8 cellular contexts compared by ENCODE assay signal in genomic region chr2:149160701-149161217, GRCh38.
A peak's percentile ranks its signal among the peaks of the same experiment; 100 is the strongest.
DNase-seq lines count a peak whose midpoint lies in the region; ATAC-seq and TF ChIP-seq lines count a peak whose summit lies in the region.

No MANE protein-coding gene starts in this region.

- TF ChIP-seq CTCF in Caco-2 (IDR thresholded peaks at IDR 0.05; ENCODE audit: insufficient read depth in 1 of 2, low read depth in 1 of 2, low read length in 1 of 2, severe bottlenecking in 1 of 2, unreplicated experiment in 1 of 2) (no peak), WTC11 (IDR thresholded peaks at IDR 0.05) (no peak), lower leg skin (IDR thresholded peaks at IDR 0.05) (no peak)

- CTCF ChIA-PET in Caco-2 (lab: Charles Lee) (no interaction called here), WTC11 (lab: Charles Lee) (no interaction called here)

- no peaks in the 10 kb centered on the region for H3K27me3 ChIP-seq in Caco-2 (replicated peaks; ENCODE audit: control insufficient read depth, insufficient read depth, low read length)

- DNase-seq in Caco-2 = peak; percentile 47 to 56
- DNase-seq in activated CD8-positive, alpha-beta memory T cell treated with anti-CD3 and anti-CD28 coated beads for 24 hours = peak; percentile 71
- peak; percentile 22 for DNase-seq in stimulated activated CD4-positive, alpha-beta T cell treated with anti-CD3 and anti-CD28 coated beads, Interleukin-4, amount 100 ng/mL, for 24 hours
- no peak for DNase-seq in NCI-H1436 treated with DMSO at 0.1 percent for 48 hours (lab: John Stamatoyannopoulos, UW)
- DNase-seq in WTC11 (ENCODE audit: low spot score) = no peak
- no peak for DNase-seq in lower leg skin (ENCODE audit: low spot score in 2 of 2)

- ATAC-seq in GM19463 (IDR thresholded peaks at IDR 0.05; ENCODE audit: unreplicated experiment) = peak; percentile 98
- ATAC-seq in HG03460 (IDR thresholded peaks at IDR 0.05; ENCODE audit: unreplicated experiment) = peak; percentile 96
- ATAC-seq in WTC11 = no peak

- BruUV-seq in Caco-2 (replicated peaks; lab: Mats Ljungman, UMichigan) = TSS peak; percentile 41

- peaks cover 1% of the 10 kb centered on the region; the same call in 1 of the 2 replicates for H3K36me3 ChIP-seq in Caco-2 (ENCODE audit: control insufficient read depth, insufficient read depth, low read length)

- peaks cover 34% of the 10 kb centered on the region for H3K4me1 ChIP-seq in Caco-2

- peaks cover 6% of the 10 kb centered on the region; the same call in 1 of the 2 replicates for H3K9me3 ChIP-seq in Caco-2

- peaks cover 25% of the 10 kb centered on the region for H3K4me1 Mint-ChIP-seq in Caco-2 (ENCODE audit: low read depth, unreplicated experiment)
- H3K4me1 Mint-ChIP-seq in WTC11 = peaks cover 45% of the 10 kb centered on the region

- peak overlapping the region; percentile 68 for H3K27ac Mint-ChIP-seq in Caco-2 (ENCODE audit: unreplicated experiment)
- H3K27ac Mint-ChIP-seq in WTC11 = no peak overlapping the region

- intact Hi-C loops in Caco-2 (cut with micrococcal nuclease; ENCODE audit: unreplicated experiment) = loop anchor here (2.0 to 5.0 kb wide), 2 partner anchors 36 to 88 kb away; no protein-coding TSS in a partner anchor
- intact Hi-C loops in lower leg skin (cut with DNase I; ENCODE audit: low total_unique reads) = no loop called here

- TF ChIP-seq POLR2A in lower leg skin (IDR thresholded peaks at IDR 0.05) = no peak

- H3K36me3 Mint-ChIP-seq in Caco-2 (ENCODE audit: insufficient read depth, unreplicated experiment) (peaks cover 6% of the 10 kb centered on the region), WTC11 (no peaks in the 10 kb centered on the region)

- H3K9me3 Mint-ChIP-seq in Caco-2 (ENCODE audit: unreplicated experiment) (no peaks in the 10 kb centered on the region), WTC11 (peaks cover 9% of the 10 kb centered on the region; the same call in 1 of the 2 replicates)

- POLR2A ChIA-PET in Caco-2 (lab: Charles Lee) = interaction anchor here (1.4 kb wide), 1 partner anchor 9 kb away, joined by 6 read pairs; no protein-coding TSS in a partner anchor
- POLR2A ChIA-PET in WTC11 (lab: Charles Lee) = no interaction called here

- no peak overlapping the region for H3K4me3 ChIP-seq in Caco-2 (ENCODE audit: low read depth, low read length)
- H3K4me3 ChIP-seq in lower leg skin (ENCODE audit: low read depth, poor library complexity, severe bottlenecking) = no peak overlapping the region

- peak overlapping the region; percentile 57 for H3K4me3 Mint-ChIP-seq in Caco-2 (ENCODE audit: unreplicated experiment)
- no peak overlapping the region for H3K4me3 Mint-ChIP-seq in WTC11

- WGBS in lower leg skin, 2 donors = 38 to 47% methylated on average over 8 of the region's 8 CpGs

- H3K27me3 Mint-ChIP-seq in Caco-2 (ENCODE audit: insufficient read depth, unreplicated experiment) = no peaks in the 10 kb centered on the region
- no peaks in the 10 kb centered on the region for H3K27me3 Mint-ChIP-seq in WTC11 (ENCODE audit: low read depth)

TF ChIP-seq in WTC11, 78 proteins besides CTCF, POLR2A, EP300 and RAD21 (continues in another document):
- TF ChIP-seq ZNF219 (CRISPR knock-in tag; IDR thresholded peaks at IDR 0.05; ENCODE audit: borderline replicate concordance) (no peak), ETV6 (CRISPR knock-in tag; IDR thresholded peaks at IDR 0.05) (no peak), AR (CRISPR knock-in tag; IDR thresholded peaks at IDR 0.05) (no peak), AFF4 (CRISPR knock-in tag; IDR thresholded peaks at IDR 0.05; ENCODE audit: borderline replicate concordance) (no peak), TEAD1 (CRISPR knock-in tag; IDR thresholded peaks at IDR 0.05) (no peak), GRHL2 (CRISPR knock-in tag; IDR thresholded peaks at IDR 0.05; ENCODE audit: insufficient replicate concordance, severe bottlenecking) (no peak), USF2 (CRISPR knock-in tag; IDR thresholded peaks at IDR 0.05) (no peak), GABPB1 (CRISPR knock-in tag; IDR thresholded peaks at IDR 0.05) (no peak), ZNF232 (CRISPR knock-in tag; IDR thresholded peaks at IDR 0.05) (no peak), SOX15 (CRISPR knock-in tag; IDR thresholded peaks at IDR 0.05) (no peak), RELA (CRISPR knock-in tag; IDR thresholded peaks at IDR 0.05; ENCODE audit: borderline replicate concordance) (no peak)
- TF ChIP-seq, protein P1, sequence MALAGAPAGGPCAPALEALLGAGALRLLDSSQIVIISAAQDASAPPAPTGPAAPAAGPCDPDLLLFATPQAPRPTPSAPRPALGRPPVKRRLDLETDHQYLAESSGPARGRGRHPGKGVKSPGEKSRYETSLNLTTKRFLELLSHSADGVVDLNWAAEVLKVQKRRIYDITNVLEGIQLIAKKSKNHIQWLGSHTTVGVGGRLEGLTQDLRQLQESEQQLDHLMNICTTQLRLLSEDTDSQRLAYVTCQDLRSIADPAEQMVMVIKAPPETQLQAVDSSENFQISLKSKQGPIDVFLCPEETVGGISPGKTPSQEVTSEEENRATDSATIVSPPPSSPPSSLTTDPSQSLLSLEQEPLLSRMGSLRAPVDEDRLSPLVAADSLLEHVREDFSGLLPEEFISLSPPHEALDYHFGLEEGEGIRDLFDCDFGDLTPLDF (CRISPR knock-in tag; IDR thresholded peaks at IDR 0.05) = no peak
- TF ChIP-seq, protein P2, sequence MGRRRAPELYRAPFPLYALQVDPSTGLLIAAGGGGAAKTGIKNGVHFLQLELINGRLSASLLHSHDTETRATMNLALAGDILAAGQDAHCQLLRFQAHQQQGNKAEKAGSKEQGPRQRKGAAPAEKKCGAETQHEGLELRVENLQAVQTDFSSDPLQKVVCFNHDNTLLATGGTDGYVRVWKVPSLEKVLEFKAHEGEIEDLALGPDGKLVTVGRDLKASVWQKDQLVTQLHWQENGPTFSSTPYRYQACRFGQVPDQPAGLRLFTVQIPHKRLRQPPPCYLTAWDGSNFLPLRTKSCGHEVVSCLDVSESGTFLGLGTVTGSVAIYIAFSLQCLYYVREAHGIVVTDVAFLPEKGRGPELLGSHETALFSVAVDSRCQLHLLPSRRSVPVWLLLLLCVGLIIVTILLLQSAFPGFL (CRISPR knock-in tag; IDR thresholded peaks at IDR 0.05; ENCODE audit: borderline replicate concordance) = no peak

Comparison
In these comparisons a context has a peak if more than half of its experiments do, and no peak if none do; other contexts are left out.
1. DNase-seq: peak in Caco-2 (2 of 2), activated CD8-positive, alpha-beta memory T cell treated with anti-CD3 and anti-CD28 coated beads for 24 hours (single experiment) and stimulated activated CD4-positive, alpha-beta T cell treated with anti-CD3 and anti-CD28 coated beads, Interleukin-4, amount 100 ng/mL, for 24 hours (single experiment); none in NCI-H1436 treated with DMSO at 0.1 percent for 48 hours (single experiment), WTC11 (single experiment) and lower leg skin (0 of 2).